ENCODE assay signal across 11 cellular contexts in genomic region chr10:113501031-113501430, GRCh38. TPM values are rescaled to one million over a fixed set of nuclear protein-coding genes. Genes with fewer than 3 reads are reported as not detected.
"Had no signal": no experiment of that assay in that cellular context is flagged by ENCODE, and none has a peak within 500 bp of the region (broad histone marks: within the 10 kb centered on the region; RNA-seq: fewer than 3 reads in every experiment).

No MANE protein-coding gene starts in this region.

RNA-seq across cellular contexts. Expression of gene HABP2, which starts 51.8 kb away (rescaled TPM):
- total RNA-seq: left cardiac atrium, left colon, left ventricle myocardium inferior, left ventricle myocardium superior, lung microvascular endothelial cell, mammary epithelial cell, mesenteric fat pad, mesothelial cell of epicardium, mononuclear cell, mucosa of descending colon, myocyte had no signal
